ENCODE assay signal across 11 cellular contexts in genomic region chr19:49436381-49437017, GRCh38. TPM values are rescaled to one million over a fixed set of nuclear protein-coding genes. Genes with fewer than 3 reads are reported as not detected.
A peak's percentile ranks its signal among the peaks of the same experiment; 100 is the strongest.
DNase-seq lines count a peak whose midpoint lies in the region; ATAC-seq and TF ChIP-seq lines count a peak whose summit lies in the region.
"Had no signal": no experiment of that assay in that cellular context is flagged by ENCODE, and none has a peak within 500 bp of the region (broad histone marks: within the 10 kb centered on the region; RNA-seq: fewer than 3 reads in every experiment).

No MANE protein-coding gene starts in this region.

- H3K27ac ChIP-seq in upper lobe of left lung = no peak overlapping the region

- 11 to 17% methylated on average over 18 to 29 of the region's 42 CpGs for WGBS in upper lobe of left lung, 2 donors

- H3K4me3 ChIP-seq in iPS-18c (ENCODE audit: insufficient read depth, low read depth, low read length) (peak overlapping the region; percentile 29), upper lobe of left lung (no peak overlapping the region)

- TF ChIP-seq EP300 in upper lobe of left lung (IDR thresholded peaks at IDR 0.05) = no peak

- H3K4me1 ChIP-seq in upper lobe of left lung = peaks cover 2 to 22% (median 13%) of the 10 kb centered on the region in 4 donors

- ATAC-seq in upper lobe of left lung (ENCODE audit: low FRiP score in 2 of 2) (no peak), HG03095 (IDR thresholded peaks at IDR 0.05; ENCODE audit: unreplicated experiment) (no peak)

- H3K27me3 ChIP-seq in upper lobe of left lung = peaks cover 0 to 72% (median 36%) of the 10 kb centered on the region in 4 donors

- DNase-seq in activated T-cell treated with anti-CD3 and anti-CD28 coated beads for 48 hours (ENCODE audit: low read depth) (peak; percentile 66), activated T-cell treated with anti-CD3 and anti-CD28 coated beads for 4 hours (no peak), upper lobe of left lung (peak; percentile 42 to 85), hippocampal formation (lab: John Stamatoyannopoulos, UW) (no peak), NOMO-1 (lab: John Stamatoyannopoulos, UW; ENCODE audit: unreplicated experiment in 2 of 2) (no peak)
- peak; percentile 58 for DNase-seq in activated T-cell treated with anti-CD3 and anti-CD28 coated beads, Interleukin-2, amount 50 U/mL, for 1 hour

- no peak for TF ChIP-seq CTCF in upper lobe of left lung (IDR thresholded peaks at IDR 0.05)

- peak in 1 of 4 donors; percentile 12 for TF ChIP-seq POLR2A in upper lobe of left lung (IDR thresholded peaks at IDR 0.05)

- H3K9me3 ChIP-seq in iPS-18c (ENCODE audit: control insufficient read depth, insufficient read depth, low read length) (peaks cover 2% of the 10 kb centered on the region), upper lobe of left lung (no peaks in the 10 kb centered on the region)

- H3K36me3 ChIP-seq in upper lobe of left lung = no peaks in the 10 kb centered on the region

RNA-seq across cellular contexts. Expression of gene SLC17A7, which starts 4.8 kb away (rescaled TPM):
- 1 to 10 TPM in 2 of 6 donors, under 1 TPM in 3, not detected in 1; 0.37 to 2.1 (median 0.78) TPM for total RNA-seq in upper lobe of left lung

RNA-seq across cellular contexts. Expression of gene GFY, which starts 11.3 kb away (rescaled TPM):
- not detected for total RNA-seq in upper lobe of left lung
- total RNA-seq: cardiac septum, LHCN-M2, liver had no signal

RNA-seq across cellular contexts. Expression of gene PTH2, which starts 13.3 kb away (rescaled TPM):
- total RNA-seq in upper lobe of left lung = not detected
- total RNA-seq: cardiac septum, LHCN-M2, liver had no signal

RNA-seq across cellular contexts. Expression of gene PIH1D1, which starts 15.1 kb away (rescaled TPM):
- 100 to 1,000 TPM in 1 of 6 donors, 10 to 100 TPM in 5; 59.5 to 120 (median 72.8) TPM for total RNA-seq in upper lobe of left lung

RNA-seq across cellular contexts. Expression of gene ALDH16A1, which starts 16.5 kb away (rescaled TPM):
- total RNA-seq in upper lobe of left lung = 100 to 1,000 TPM in 1 of 6 donors, 10 to 100 TPM in 5; 26.3 to 111 (median 48.2) TPM

Comparison
In these comparisons a context has a peak if more than half of its experiments do, and no peak if none do; other contexts are left out.
1. DNase-seq: peak in activated T-cell treated with anti-CD3 and anti-CD28 coated beads for 48 hours (single experiment), activated T-cell treated with anti-CD3 and anti-CD28 coated beads, Interleukin-2, amount 50 U/mL, for 1 hour (single experiment) and upper lobe of left lung (2 of 2); none in activated T-cell treated with anti-CD3 and anti-CD28 coated beads for 4 hours (single experiment), hippocampal formation (0 of 2) and NOMO-1 (0 of 2).